8 cellular contexts compared by ENCODE assay signal in genomic region chr11:10307022-10307410, GRCh38.
DNase-seq lines count a peak whose midpoint lies in the region; ATAC-seq and TF ChIP-seq lines count a peak whose summit lies in the region.

No MANE protein-coding gene starts in this region.

- H3K79me2 ChIP-seq in DOHH2 (ENCODE audit: control insufficient read depth, low read length): no peaks in the 10 kb centered on the region
- peaks cover 66% of the 10 kb centered on the region for H3K79me2 ChIP-seq in MM.1S (ENCODE audit: low read length)

- H3K4me1 ChIP-seq in DOHH2 (ENCODE audit: control insufficient read depth, low read length): peaks cover 74% of the 10 kb centered on the region
- H3K4me1 ChIP-seq in MM.1S (ENCODE audit: low read length): peaks cover 35% of the 10 kb centered on the region
- H3K4me1 ChIP-seq in endocrine pancreas (ENCODE audit: control insufficient read depth, insufficient read depth, low read length): peaks cover 6% of the 10 kb centered on the region
- H3K4me1 ChIP-seq in neutrophil (ENCODE audit: control insufficient read depth in 1 of 2, insufficient read depth in 1 of 2, low read depth in 1 of 2, low read length in 1 of 2): peaks cover 37 to 38% of the 10 kb centered on the region in 2 experiments

- H3K27me3 ChIP-seq in DOHH2 (ENCODE audit: control insufficient read depth, low read length): peaks cover 62% of the 10 kb centered on the region
- no peaks in the 10 kb centered on the region for H3K27me3 ChIP-seq in MM.1S (replicated peaks; ENCODE audit: insufficient read depth, low read length)
- no peaks in the 10 kb centered on the region for H3K27me3 ChIP-seq in endocrine pancreas (ENCODE audit: control insufficient read depth, insufficient read depth, low read length)
- H3K27me3 ChIP-seq in neutrophil: peaks cover 41% of the 10 kb centered on the region

- 0 out of 2 replicates have a peak, but pooled peaks cover 4% of the 10 kb centered on the region for H3F3A ChIP-seq in DOHH2 (ENCODE audit: control insufficient read depth, insufficient read depth)
- H3F3A ChIP-seq in MM.1S (ENCODE audit: insufficient read depth, low read length): peaks cover 98% of the 10 kb centered on the region

- H3K27ac ChIP-seq in DOHH2 (ENCODE audit: low read depth, low read length): no peak overlapping the region
- H3K27ac ChIP-seq in MM.1S (ENCODE audit: low read length): peak overlapping the region; percentile 97
- H3K27ac ChIP-seq in neutrophil: peak overlapping the region; percentile 24

- H3K9me3 ChIP-seq in DOHH2 (ENCODE audit: control insufficient read depth, insufficient read depth, low read length) (no peaks in the 10 kb centered on the region), MM.1S (replicated peaks; ENCODE audit: insufficient read depth, low read length) (no peaks in the 10 kb centered on the region), endocrine pancreas (ENCODE audit: control insufficient read depth, low read length) (no peaks in the 10 kb centered on the region), neutrophil (no peaks in the 10 kb centered on the region)

- no peak for DNase-seq in MM.1S
- no peak for DNase-seq in NCI-H1092 treated with DMSO at 0.1 percent for 48 hours (lab: John Stamatoyannopoulos, UW)
- DNase-seq in stimulated activated CD4-positive, alpha-beta T cell treated with anti-CD3 and anti-CD28 coated beads, Interleukin-1b, Interleukin-23, amount 100 ng/mL, for 48 hours: no peak

- no peak for ATAC-seq in GM19023 (IDR thresholded peaks at IDR 0.05; ENCODE audit: unreplicated experiment)
- ATAC-seq in GM19324 (IDR thresholded peaks at IDR 0.05; ENCODE audit: low FRiP score, unreplicated experiment): no peak

- no peaks in the 10 kb centered on the region for H3K9me2 ChIP-seq in DOHH2 (replicated peaks; ENCODE audit: control insufficient read depth, low read length)
- H3K9me2 ChIP-seq in MM.1S (replicated peaks; ENCODE audit: insufficient read depth, low read length): no peaks in the 10 kb centered on the region

- H3K36me3 ChIP-seq in DOHH2 (ENCODE audit: control insufficient read depth, low read length): no peaks in the 10 kb centered on the region
- peaks cover 17% of the 10 kb centered on the region for H3K36me3 ChIP-seq in MM.1S (replicated peaks; ENCODE audit: insufficient read depth, low read length)
- no peaks in the 10 kb centered on the region for H3K36me3 ChIP-seq in endocrine pancreas (ENCODE audit: control insufficient read depth, insufficient read depth, low read length)
- peaks cover 18% of the 10 kb centered on the region for H3K36me3 ChIP-seq in neutrophil

- H4K20me1 ChIP-seq in DOHH2 (ENCODE audit: control insufficient read depth, insufficient read depth, low read depth, low read length) (no peaks in the 10 kb centered on the region), MM.1S (ENCODE audit: insufficient read depth, low read length) (0 out of 2 replicates have a peak, but pooled peaks cover 7% of the 10 kb centered on the region)

- TF ChIP-seq CTCF in DOHH2 (IDR thresholded peaks at IDR 0.05; ENCODE audit: low read depth, low read length, poor library complexity, severe bottlenecking) (no peak), MM.1S (IDR thresholded peaks at IDR 0.05; ENCODE audit: low read length) (no peak), neutrophil (IDR thresholded peaks at IDR 0.05) (no peak)

- H3K9ac ChIP-seq in MM.1S (ENCODE audit: low read length) (peak overlapping the region; percentile 97), endocrine pancreas (ENCODE audit: control insufficient read depth, insufficient read depth, low read length) (peak overlapping the region; percentile 74)

- H3K4me3 ChIP-seq in DOHH2 (ENCODE audit: low read length) (peak overlapping the region; percentile 69), MM.1S (ENCODE audit: low read length) (peak overlapping the region; percentile 96), endocrine pancreas (ENCODE audit: control insufficient read depth, insufficient read depth, low read length) (peak overlapping the region; percentile 90), neutrophil (ENCODE audit: low read depth in 1 of 2, low read length in 1 of 2) (peak overlapping the region; percentile 92 to 100)

- H3K4me2 ChIP-seq in DOHH2 (ENCODE audit: low read length) (peak overlapping the region; percentile 65), MM.1S (ENCODE audit: low read depth, low read length) (peak overlapping the region; percentile 95)

- H2AFZ ChIP-seq in MM.1S (ENCODE audit: low read length): no peak overlapping the region
